1 cellular context compared by ENCODE assay signal in genomic region chr9:127555830-127556820, GRCh38.
TF ChIP-seq lines count a peak whose summit lies in the region.

No MANE protein-coding gene starts in this region.

TF ChIP-seq in A549, 52 proteins besides CTCF, POLR2A, EP300 and RAD21 (continued from another document):
- TF ChIP-seq CBX2 (IDR thresholded peaks at IDR 0.05; ENCODE audit: borderline replicate concordance, low read depth) (no peak), MAZ (IDR thresholded peaks at IDR 0.05; ENCODE audit: borderline replicate concordance, low read depth, low read length) (no peak), FOSL2 (IDR thresholded peaks at IDR 0.05) (no peak), FOSL2 (CRISPR knock-in tag; IDR thresholded peaks at IDR 0.05) (peak; percentile 83), PBX3 (IDR thresholded peaks at IDR 0.05) (no peak), ELK1 (IDR thresholded peaks at IDR 0.05; ENCODE audit: low read depth, low read length) (no peak)
